Comparison of ENCODE assay signal across 8 cellular contexts in genomic region chr21:34545079-34545884, GRCh38. TPM values are rescaled to one million over a fixed set of nuclear protein-coding genes. Genes with fewer than 3 reads are reported as not detected.
DNase-seq lines count a peak whose midpoint lies in the region; ATAC-seq and TF ChIP-seq lines count a peak whose summit lies in the region.

No MANE protein-coding gene starts in this region.

- H3K4me3 ChIP-seq in transverse colon, result no peak overlapping the region

- peaks cover 9 to 35% (median 29%) of the 10 kb centered on the region in 4 donors for H3K4me1 ChIP-seq in transverse colon

- TF ChIP-seq POLR2A in transverse colon (IDR thresholded peaks at IDR 0.05), result no peak

- no peak for TF ChIP-seq EP300 in transverse colon (IDR thresholded peaks at IDR 0.05; ENCODE audit: low read depth)

- 44 to 46% methylated on average over 3 to 10 of the region's 10 CpGs for WGBS in transverse colon (ENCODE audit: low coverage in 1 of 2), 2 donors

- in situ Hi-C loops in transverse colon (cut with MboI; ENCODE audit: low pct_ligation_motif_present in 1 of 4, low pct_unique_long_range_greater_than_20kb in 1 of 4, low sequenced_read_pairs in 3 of 4), result no loop called here

- DNase-seq in activated CD8-positive, alpha-beta memory T cell treated with anti-CD3 and anti-CD28 coated beads, Interleukin-2, amount 50 U/mL, for 48 hours, result peak; percentile 54
- no peak for DNase-seq in activated CD8-positive, alpha-beta memory T cell treated with anti-CD3 and anti-CD28 coated beads for 24 hours
- DNase-seq in NOMO-1 treated with DMSO at 0.1 percent for 48 hours (lab: John Stamatoyannopoulos, UW; ENCODE audit: unreplicated experiment) (peak; percentile 89), medulla oblongata (ENCODE audit: extremely low spot score) (peak; percentile 89), transverse colon (peak; percentile 47)
- DNase-seq in stimulated activated CD4-positive, alpha-beta T cell treated with anti-CD3 and anti-CD28 coated beads, Interleukin-2, amount 100 ng/mL, for 48 hours, result no peak

- H3K9me3 ChIP-seq in transverse colon, result no peaks in the 10 kb centered on the region

- no peak for TF ChIP-seq CTCF in transverse colon (IDR thresholded peaks at IDR 0.05)

- peak overlapping the region; percentile 87 for H3K27ac ChIP-seq in cingulate gyrus (ENCODE audit: low read depth, low read length)
- peak overlapping the region; percentile 66 to 80 (median 76) for H3K27ac ChIP-seq in transverse colon

- ATAC-seq in HG02852 (IDR thresholded peaks at IDR 0.05; ENCODE audit: unreplicated experiment), result peak; percentile 92

- H3K27me3 ChIP-seq in transverse colon, result no peaks in the 10 kb centered on the region

- H3K36me3 ChIP-seq in transverse colon, result no peaks in the 10 kb centered on the region

- intact Hi-C loops in transverse colon (cut with DNase I; ENCODE audit: low total_unique reads), result no loop called here

RNA-seq across cellular contexts. Expression of gene KCNE1, which starts 33.3 kb away (rescaled TPM):
- 1 to 10 TPM in 3 of 4 donors, not detected in 1; 1.5 to 2.6 (median 2.4) TPM for total RNA-seq in transverse colon

Comparison
In these comparisons a context has a peak if more than half of its experiments do, and no peak if none do; other contexts are left out.
1. DNase-seq: peak in activated CD8-positive, alpha-beta memory T cell treated with anti-CD3 and anti-CD28 coated beads, Interleukin-2, amount 50 U/mL, for 48 hours (single experiment), NOMO-1 treated with DMSO at 0.1 percent for 48 hours (single experiment), medulla oblongata (single experiment) and transverse colon (single experiment); none in activated CD8-positive, alpha-beta memory T cell treated with anti-CD3 and anti-CD28 coated beads for 24 hours (single experiment) and stimulated activated CD4-positive, alpha-beta T cell treated with anti-CD3 and anti-CD28 coated beads, Interleukin-2, amount 100 ng/mL, for 48 hours (0 of 2).